Comparison of ENCODE assay signal across 1 cellular context in genomic region chr12:64222011-64222765, GRCh38.
A peak's percentile ranks its signal among the peaks of the same experiment; 100 is the strongest.
TF ChIP-seq lines count a peak whose summit lies in the region.

KICS2 (minus strand) TSS chr12:64222296; CDS start chr12:64222237, 59 bp downstream.

TF ChIP-seq in K562, 482 proteins besides CTCF, POLR2A, EP300 and RAD21 (continued from another document and continues in another):
- TF ChIP-seq MITF (IDR thresholded peaks at IDR 0.05) (peak; percentile 49; the same call in 1 of the 2 replicates), KDM5B (IDR thresholded peaks at IDR 0.05; ENCODE audit: insufficient replicate concordance, low read depth, low read length) (peak; percentile 81), ZBTB49 (CRISPR knock-in tag; IDR thresholded peaks at IDR 0.05; ENCODE audit: borderline replicate concordance) (no peak), ARID3B (CRISPR knock-in tag; IDR thresholded peaks at IDR 0.05; ENCODE audit: borderline replicate concordance) (no peak), ZNF668 (CRISPR knock-in tag; IDR thresholded peaks at IDR 0.05) (0 out of 2 replicates have a peak, but pooled peaks have one; percentile 7), HEY1 (CRISPR knock-in tag; IDR thresholded peaks at IDR 0.05; ENCODE audit: borderline replicate concordance) (no peak), NCOA2 (IDR thresholded peaks at IDR 0.05; ENCODE audit: partially characterized antibody in 2 of 2) (no peak), ZNF124 (CRISPR knock-in tag; IDR thresholded peaks at IDR 0.05) (no peak), TCF7 (IDR thresholded peaks at IDR 0.05; ENCODE audit: borderline replicate concordance) (no peak), SP2 (IDR thresholded peaks at IDR 0.05; ENCODE audit: extremely low read depth, low read depth, low read length, poor library complexity, severe bottlenecking) (no peak), E2F6 (IDR thresholded peaks at IDR 0.05; ENCODE audit: borderline replicate concordance in 1 of 2, extremely low read depth in 1 of 2, insufficient read depth in 1 of 2, insufficient read length in 1 of 2, low read depth in 1 of 2, low read length in 1 of 2, poor library complexity in 1 of 2, severe bottlenecking in 1 of 2) (peak; percentile 50 to 51), SMARCE1 (IDR thresholded peaks at IDR 0.05) (no peak), ZNF232 (CRISPR knock-in tag; IDR thresholded peaks at IDR 0.05) (peak; percentile 83), KAT2B (IDR thresholded peaks at IDR 0.05; ENCODE audit: low read depth, low read length) (no peak), GATAD2B (IDR thresholded peaks at IDR 0.05; ENCODE audit: borderline replicate concordance) (peak; percentile 53; the same call in 1 of the 2 replicates), ARID3A (IDR thresholded peaks at IDR 0.05; ENCODE audit: borderline replicate concordance, low read depth, low read length) (no peak), SETDB1 (IDR thresholded peaks at IDR 0.05; ENCODE audit: low read length) (no peak), U2AF2 (optimal IDR thresholded peaks at IDR 0.05; ENCODE audit: low read depth, low read length) (no peak), ZNF140 (CRISPR knock-in tag; IDR thresholded peaks at IDR 0.05) (no peak), DPF2 (IDR thresholded peaks at IDR 0.05) (no peak; the same call in 1 of the 2 replicates), ZMIZ1 (IDR thresholded peaks at IDR 0.05; ENCODE audit: low read depth in 2 of 2, low read length in 2 of 2) (no peak; a peak in 1 of 4 replicates), GTF2E2 (tag; IDR thresholded peaks at IDR 0.05) (peak; percentile 55; the same call in 1 of the 2 replicates), ZNF12 (CRISPR knock-in tag; IDR thresholded peaks at IDR 0.05) (no peak), SOX6 (IDR thresholded peaks at IDR 0.05) (no peak), NFIC (IDR thresholded peaks at IDR 0.05) (no peak; the same call in 1 of the 2 replicates), LEF1 (IDR thresholded peaks at IDR 0.05) (no peak), MCM3 (IDR thresholded peaks at IDR 0.05) (no peak), TEAD2 (tag; IDR thresholded peaks at IDR 0.05) (no peak), LARP7 (IDR thresholded peaks at IDR 0.05) (no peak), TBP (optimal IDR thresholded peaks at IDR 0.05; ENCODE audit: low read depth, low read length) (peak; percentile 56), SNRNP70 (optimal IDR thresholded peaks at IDR 0.05; ENCODE audit: low read depth, low read length) (no peak), KDM1A (IDR thresholded peaks at IDR 0.05) (peak; percentile 40 to 54; a peak in 3 of 4 replicates), ETV5 (CRISPR knock-in tag; IDR thresholded peaks at IDR 0.05; ENCODE audit: low read depth) (0 out of 2 replicates have a peak, but pooled peaks have one; percentile 47), HES1 (IDR thresholded peaks at IDR 0.05; ENCODE audit: low read depth) (no peak), PTTG1 (tag; IDR thresholded peaks at IDR 0.05; ENCODE audit: low read depth) (no peak), ZNF444 (CRISPR knock-in tag; IDR thresholded peaks at IDR 0.05) (no peak), RBM14 (IDR thresholded peaks at IDR 0.05; ENCODE audit: borderline replicate concordance, insufficient read depth, low read depth, low read length) (no peak), HOMEZ (CRISPR knock-in tag; IDR thresholded peaks at IDR 0.05) (no peak), DMBX1 (CRISPR knock-in tag; IDR thresholded peaks at IDR 0.05; ENCODE audit: borderline replicate concordance) (no peak), ESRRB (CRISPR knock-in tag; IDR thresholded peaks at IDR 0.05; ENCODE audit: borderline replicate concordance) (no peak), SP1 (CRISPR knock-in tag; IDR thresholded peaks at IDR 0.05) (peak; percentile 70; the same call in 1 of the 2 replicates), FOXA3 (CRISPR knock-in tag; conservative IDR thresholded peaks at IDR 0.05 in 1 of 2, IDR thresholded peaks at IDR 0.05 in 1 of 2) (no peak), ZFX (CRISPR knock-in tag; IDR thresholded peaks at IDR 0.05) (peak; percentile 93), FOXJ3 (CRISPR knock-in tag; IDR thresholded peaks at IDR 0.05) (no peak), THAP12 (CRISPR knock-in tag; IDR thresholded peaks at IDR 0.05) (no peak; the same call in 1 of the 2 replicates), TEAD4 (IDR thresholded peaks at IDR 0.05; ENCODE audit: low read length) (no peak), TEAD4 (CRISPR knock-in tag; IDR thresholded peaks at IDR 0.05; ENCODE audit: borderline replicate concordance) (no peak), ELK1 (CRISPR knock-in tag; IDR thresholded peaks at IDR 0.05) (no peak), PTRF (tag; IDR thresholded peaks at IDR 0.05) (no peak), RBM25 (IDR thresholded peaks at IDR 0.05; ENCODE audit: low read depth, low read length, severe bottlenecking) (no peak)
